In the genomic region with DNA sequence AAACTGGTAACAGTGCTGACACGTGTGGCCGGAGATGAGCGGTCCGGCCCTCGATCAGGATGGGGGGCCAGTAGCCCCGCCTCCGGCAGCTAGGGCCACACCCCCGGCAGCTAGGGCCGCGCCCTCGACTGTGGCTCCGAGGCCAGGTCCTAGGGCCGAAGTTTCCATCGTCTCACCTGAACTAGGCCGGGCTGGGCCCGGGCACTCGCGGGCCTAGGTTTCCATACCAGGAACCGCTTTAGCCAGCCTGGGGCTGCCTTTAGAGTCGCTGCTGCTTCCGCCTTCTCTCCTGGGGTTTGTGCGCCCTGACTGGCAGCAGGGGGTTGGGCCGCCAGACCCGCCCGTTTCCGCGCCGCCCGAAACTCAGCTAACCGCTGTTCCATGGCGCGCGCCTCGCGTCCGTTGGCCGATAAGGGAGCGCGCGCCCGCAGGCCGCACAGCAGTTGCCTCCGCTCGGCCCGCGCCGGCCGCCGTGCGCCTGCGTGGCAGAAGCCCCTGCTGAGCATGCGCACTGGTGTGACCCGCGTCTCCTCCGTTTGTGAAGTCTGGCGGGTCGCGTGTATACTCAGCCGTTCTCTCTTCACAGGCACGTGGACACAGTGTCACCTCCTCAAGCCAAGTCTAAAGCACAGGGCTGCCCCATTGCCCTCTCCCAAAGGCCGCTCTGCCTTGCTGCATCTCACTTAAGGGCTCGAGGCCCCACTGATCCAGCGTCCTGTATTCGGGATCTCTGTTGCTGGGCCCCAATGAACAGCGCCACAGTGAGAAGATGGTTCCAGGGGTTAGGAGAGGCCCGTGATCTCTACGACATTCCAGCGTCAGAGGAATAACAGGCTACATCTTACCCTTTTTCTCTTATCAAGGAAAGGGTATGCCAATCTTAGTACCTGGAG, we compare ENCODE assay signal across 1 cellular context.
A peak's percentile ranks its signal among the peaks of the same experiment; 100 is the strongest.
TF ChIP-seq lines count a peak whose summit lies in the region.

A gene with protein sequence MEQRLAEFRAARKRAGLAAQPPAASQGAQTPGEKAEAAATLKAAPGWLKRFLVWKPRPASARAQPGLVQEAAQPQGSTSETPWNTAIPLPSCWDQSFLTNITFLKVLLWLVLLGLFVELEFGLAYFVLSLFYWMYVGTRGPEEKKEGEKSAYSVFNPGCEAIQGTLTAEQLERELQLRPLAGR (minus strand): TSS at position 480 of the 893 bp plus-strand sequence. CDS start 97 bp downstream, at position 383.

TF ChIP-seq in HEK293, 187 proteins besides CTCF, POLR2A, EP300 and RAD21 (continued from another document and continues in another):
- TF ChIP-seq, protein P1, sequence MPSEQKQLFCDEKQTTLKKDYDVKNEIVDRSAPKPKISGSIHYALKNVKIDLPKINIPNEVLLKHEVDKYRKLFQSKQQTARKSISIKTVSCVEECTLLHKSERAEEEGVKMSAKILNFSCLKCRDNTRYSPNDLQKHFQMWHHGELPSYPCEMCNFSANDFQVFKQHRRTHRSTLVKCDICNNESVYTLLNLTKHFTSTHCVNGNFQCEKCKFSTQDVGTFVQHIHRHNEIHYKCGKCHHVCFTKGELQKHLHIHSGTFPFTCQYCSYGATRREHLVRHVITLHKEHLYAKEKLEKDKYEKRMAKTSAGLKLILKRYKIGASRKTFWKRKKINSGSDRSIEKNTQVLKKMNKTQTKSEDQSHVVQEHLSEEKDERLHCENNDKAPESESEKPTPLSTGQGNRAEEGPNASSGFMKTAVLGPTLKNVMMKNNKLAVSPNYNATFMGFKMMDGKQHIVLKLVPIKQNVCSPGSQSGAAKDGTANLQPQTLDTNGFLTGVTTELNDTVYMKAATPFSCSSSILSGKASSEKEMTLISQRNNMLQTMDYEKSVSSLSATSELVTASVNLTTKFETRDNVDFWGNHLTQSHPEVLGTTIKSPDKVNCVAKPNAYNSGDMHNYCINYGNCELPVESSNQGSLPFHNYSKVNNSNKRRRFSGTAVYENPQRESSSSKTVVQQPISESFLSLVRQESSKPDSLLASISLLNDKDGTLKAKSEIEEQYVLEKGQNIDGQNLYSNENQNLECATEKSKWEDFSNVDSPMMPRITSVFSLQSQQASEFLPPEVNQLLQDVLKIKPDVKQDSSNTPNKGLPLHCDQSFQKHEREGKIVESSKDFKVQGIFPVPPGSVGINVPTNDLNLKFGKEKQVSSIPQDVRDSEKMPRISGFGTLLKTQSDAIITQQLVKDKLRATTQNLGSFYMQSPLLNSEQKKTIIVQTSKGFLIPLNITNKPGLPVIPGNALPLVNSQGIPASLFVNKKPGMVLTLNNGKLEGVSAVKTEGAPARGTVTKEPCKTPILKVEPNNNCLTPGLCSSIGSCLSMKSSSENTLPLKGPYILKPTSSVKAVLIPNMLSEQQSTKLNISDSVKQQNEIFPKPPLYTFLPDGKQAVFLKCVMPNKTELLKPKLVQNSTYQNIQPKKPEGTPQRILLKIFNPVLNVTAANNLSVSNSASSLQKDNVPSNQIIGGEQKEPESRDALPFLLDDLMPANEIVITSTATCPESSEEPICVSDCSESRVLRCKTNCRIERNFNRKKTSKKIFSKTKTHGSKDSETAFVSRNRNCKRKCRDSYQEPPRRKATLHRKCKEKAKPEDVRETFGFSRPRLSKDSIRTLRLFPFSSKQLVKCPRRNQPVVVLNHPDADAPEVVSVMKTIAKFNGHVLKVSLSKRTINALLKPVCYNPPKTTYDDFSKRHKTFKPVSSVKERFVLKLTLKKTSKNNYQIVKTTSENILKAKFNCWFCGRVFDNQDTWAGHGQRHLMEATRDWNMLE (tag by site-specific recombination; conservative IDR thresholded peaks at IDR 0.05; ENCODE audit: low read depth) = peak; percentile 16
- TF ChIP-seq ZSCAN16 (tag by site-specific recombination; IDR thresholded peaks at IDR 0.05) (0 out of 2 replicates have a peak, but pooled peaks have one; percentile 40), ZIC2 (tag by site-specific recombination; IDR thresholded peaks at IDR 0.05) (peak; percentile 88), ZNF366 (tag by site-specific recombination; conservative IDR thresholded peaks at IDR 0.05) (no peak), ZNF664 (tag by site-specific recombination; IDR thresholded peaks at IDR 0.05) (no peak), ZNF174 (tag by site-specific recombination; IDR thresholded peaks at IDR 0.05) (no peak), ZNF223 (tag by site-specific recombination; IDR thresholded peaks at IDR 0.05) (no peak), TRIM28 (IDR thresholded peaks at IDR 0.05; ENCODE audit: borderline replicate concordance, low read length) (no peak), ZNF529 (tag by site-specific recombination; IDR thresholded peaks at IDR 0.05; ENCODE audit: insufficient replicate concordance) (no peak), ZNF596 (tag by site-specific recombination; IDR thresholded peaks at IDR 0.05) (no peak), ZNF274 (IDR thresholded peaks at IDR 0.05; ENCODE audit: low read length) (no peak), ZNF274 (tag by site-specific recombination; IDR thresholded peaks at IDR 0.05; ENCODE audit: borderline replicate concordance) (no peak), ZNF768 (tag by site-specific recombination; IDR thresholded peaks at IDR 0.05) (peak; percentile 40; the same call in 1 of the 2 replicates), ZNF621 (tag by site-specific recombination; IDR thresholded peaks at IDR 0.05) (no peak), EGR2 (tag by site-specific recombination; IDR thresholded peaks at IDR 0.05; ENCODE audit: low read depth) (no peak), ZNF837 (tag by site-specific recombination; IDR thresholded peaks at IDR 0.05) (no peak), ZNF561 (tag by site-specific recombination; IDR thresholded peaks at IDR 0.05; ENCODE audit: borderline replicate concordance) (peak; percentile 96), ZBTB7A (tag by site-specific recombination; IDR thresholded peaks at IDR 0.05; ENCODE audit: low read depth) (no peak), BCL11A (tag by site-specific recombination; IDR thresholded peaks at IDR 0.05; ENCODE audit: low read depth) (peak; percentile 68), ZNF214 (tag by site-specific recombination; IDR thresholded peaks at IDR 0.05; ENCODE audit: borderline replicate concordance) (no peak), ZNF114 (tag by site-specific recombination; IDR thresholded peaks at IDR 0.05) (no peak), KLF7 (tag by site-specific recombination; IDR thresholded peaks at IDR 0.05; ENCODE audit: borderline replicate concordance) (peak; percentile 93), ZNF707 (tag by site-specific recombination; IDR thresholded peaks at IDR 0.05) (no peak), BCL11B (tag by site-specific recombination; IDR thresholded peaks at IDR 0.05; ENCODE audit: low read depth) (0 out of 2 replicates have a peak, but pooled peaks have one; percentile 41), ZNF658 (tag by site-specific recombination; IDR thresholded peaks at IDR 0.05) (no peak), ZFP3 (tag by site-specific recombination; IDR thresholded peaks at IDR 0.05; ENCODE audit: low read depth) (no peak), ZNF791 (tag by site-specific recombination; IDR thresholded peaks at IDR 0.05) (no peak), SALL2 (tag by site-specific recombination; IDR thresholded peaks at IDR 0.05; ENCODE audit: borderline replicate concordance) (no peak), ZNF311 (tag by site-specific recombination; IDR thresholded peaks at IDR 0.05; ENCODE audit: borderline replicate concordance) (no peak), ZNF501 (tag by site-specific recombination; IDR thresholded peaks at IDR 0.05) (peak; percentile 98), SP7 (tag by site-specific recombination; IDR thresholded peaks at IDR 0.05) (peak; percentile 89), PRDM1 (tag by site-specific recombination; IDR thresholded peaks at IDR 0.05) (no peak), ZNF10 (tag by site-specific recombination; IDR thresholded peaks at IDR 0.05) (peak; percentile 65; the same call in 1 of the 2 replicates), TCF7L2 (IDR thresholded peaks at IDR 0.05; ENCODE audit: borderline replicate concordance, low read depth, low read length) (no peak)
- TF ChIP-seq, protein P2, sequence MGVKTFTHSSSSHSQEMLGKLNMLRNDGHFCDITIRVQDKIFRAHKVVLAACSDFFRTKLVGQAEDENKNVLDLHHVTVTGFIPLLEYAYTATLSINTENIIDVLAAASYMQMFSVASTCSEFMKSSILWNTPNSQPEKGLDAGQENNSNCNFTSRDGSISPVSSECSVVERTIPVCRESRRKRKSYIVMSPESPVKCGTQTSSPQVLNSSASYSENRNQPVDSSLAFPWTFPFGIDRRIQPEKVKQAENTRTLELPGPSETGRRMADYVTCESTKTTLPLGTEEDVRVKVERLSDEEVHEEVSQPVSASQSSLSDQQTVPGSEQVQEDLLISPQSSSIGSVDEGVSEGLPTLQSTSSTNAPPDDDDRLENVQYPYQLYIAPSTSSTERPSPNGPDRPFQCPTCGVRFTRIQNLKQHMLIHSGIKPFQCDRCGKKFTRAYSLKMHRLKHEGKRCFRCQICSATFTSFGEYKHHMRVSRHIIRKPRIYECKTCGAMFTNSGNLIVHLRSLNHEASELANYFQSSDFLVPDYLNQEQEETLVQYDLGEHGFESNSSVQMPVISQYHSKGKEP (tag by site-specific recombination; IDR thresholded peaks at IDR 0.05) = 0 out of 2 replicates have a peak, but pooled peaks have one; percentile 48
- TF ChIP-seq, protein P3, sequence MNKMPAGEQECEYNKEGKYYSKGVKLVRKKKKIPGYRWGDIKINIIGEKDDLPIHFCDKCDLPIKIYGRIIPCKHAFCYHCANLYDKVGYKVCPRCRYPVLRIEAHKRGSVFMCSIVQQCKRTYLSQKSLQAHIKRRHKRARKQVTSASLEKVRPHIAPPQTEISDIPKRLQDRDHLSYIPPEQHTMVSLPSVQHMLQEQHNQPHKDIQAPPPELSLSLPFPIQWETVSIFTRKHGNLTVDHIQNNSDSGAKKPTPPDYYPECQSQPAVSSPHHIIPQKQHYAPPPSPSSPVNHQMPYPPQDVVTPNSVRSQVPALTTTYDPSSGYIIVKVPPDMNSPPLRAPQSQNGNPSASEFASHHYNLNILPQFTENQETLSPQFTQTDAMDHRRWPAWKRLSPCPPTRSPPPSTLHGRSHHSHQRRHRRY (tag by site-specific recombination; IDR thresholded peaks at IDR 0.05) = no peak
- TF ChIP-seq, protein P4, sequence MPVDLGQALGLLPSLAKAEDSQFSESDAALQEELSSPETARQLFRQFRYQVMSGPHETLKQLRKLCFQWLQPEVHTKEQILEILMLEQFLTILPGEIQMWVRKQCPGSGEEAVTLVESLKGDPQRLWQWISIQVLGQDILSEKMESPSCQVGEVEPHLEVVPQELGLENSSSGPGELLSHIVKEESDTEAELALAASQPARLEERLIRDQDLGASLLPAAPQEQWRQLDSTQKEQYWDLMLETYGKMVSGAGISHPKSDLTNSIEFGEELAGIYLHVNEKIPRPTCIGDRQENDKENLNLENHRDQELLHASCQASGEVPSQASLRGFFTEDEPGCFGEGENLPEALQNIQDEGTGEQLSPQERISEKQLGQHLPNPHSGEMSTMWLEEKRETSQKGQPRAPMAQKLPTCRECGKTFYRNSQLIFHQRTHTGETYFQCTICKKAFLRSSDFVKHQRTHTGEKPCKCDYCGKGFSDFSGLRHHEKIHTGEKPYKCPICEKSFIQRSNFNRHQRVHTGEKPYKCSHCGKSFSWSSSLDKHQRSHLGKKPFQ (tag by site-specific recombination; IDR thresholded peaks at IDR 0.05) = peak; percentile 5; the same call in 1 of the 2 replicates
- TF ChIP-seq, protein P5, sequence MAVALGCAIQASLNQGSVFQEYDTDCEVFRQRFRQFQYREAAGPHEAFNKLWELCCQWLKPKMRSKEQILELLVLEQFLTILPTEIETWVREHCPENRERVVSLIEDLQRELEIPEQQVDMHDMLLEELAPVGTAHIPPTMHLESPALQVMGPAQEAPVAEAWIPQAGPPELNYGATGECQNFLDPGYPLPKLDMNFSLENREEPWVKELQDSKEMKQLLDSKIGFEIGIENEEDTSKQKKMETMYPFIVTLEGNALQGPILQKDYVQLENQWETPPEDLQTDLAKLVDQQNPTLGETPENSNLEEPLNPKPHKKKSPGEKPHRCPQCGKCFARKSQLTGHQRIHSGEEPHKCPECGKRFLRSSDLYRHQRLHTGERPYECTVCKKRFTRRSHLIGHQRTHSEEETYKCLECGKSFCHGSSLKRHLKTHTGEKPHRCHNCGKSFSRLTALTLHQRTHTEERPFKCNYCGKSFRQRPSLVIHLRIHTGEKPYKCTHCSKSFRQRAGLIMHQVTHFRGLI (tag by site-specific recombination; IDR thresholded peaks at IDR 0.05) = peak; percentile 74
- TF ChIP-seq, protein P6, sequence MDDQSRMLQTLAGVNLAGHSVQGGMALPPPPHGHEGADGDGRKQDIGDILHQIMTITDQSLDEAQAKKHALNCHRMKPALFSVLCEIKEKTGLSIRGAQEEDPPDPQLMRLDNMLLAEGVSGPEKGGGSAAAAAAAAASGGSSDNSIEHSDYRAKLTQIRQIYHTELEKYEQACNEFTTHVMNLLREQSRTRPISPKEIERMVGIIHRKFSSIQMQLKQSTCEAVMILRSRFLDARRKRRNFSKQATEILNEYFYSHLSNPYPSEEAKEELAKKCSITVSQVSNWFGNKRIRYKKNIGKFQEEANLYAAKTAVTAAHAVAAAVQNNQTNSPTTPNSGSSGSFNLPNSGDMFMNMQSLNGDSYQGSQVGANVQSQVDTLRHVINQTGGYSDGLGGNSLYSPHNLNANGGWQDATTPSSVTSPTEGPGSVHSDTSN (CRISPR knock-in tag; IDR thresholded peaks at IDR 0.05) = peak; percentile 78; the same call in 1 of the 2 replicates
- TF ChIP-seq, protein P7, sequence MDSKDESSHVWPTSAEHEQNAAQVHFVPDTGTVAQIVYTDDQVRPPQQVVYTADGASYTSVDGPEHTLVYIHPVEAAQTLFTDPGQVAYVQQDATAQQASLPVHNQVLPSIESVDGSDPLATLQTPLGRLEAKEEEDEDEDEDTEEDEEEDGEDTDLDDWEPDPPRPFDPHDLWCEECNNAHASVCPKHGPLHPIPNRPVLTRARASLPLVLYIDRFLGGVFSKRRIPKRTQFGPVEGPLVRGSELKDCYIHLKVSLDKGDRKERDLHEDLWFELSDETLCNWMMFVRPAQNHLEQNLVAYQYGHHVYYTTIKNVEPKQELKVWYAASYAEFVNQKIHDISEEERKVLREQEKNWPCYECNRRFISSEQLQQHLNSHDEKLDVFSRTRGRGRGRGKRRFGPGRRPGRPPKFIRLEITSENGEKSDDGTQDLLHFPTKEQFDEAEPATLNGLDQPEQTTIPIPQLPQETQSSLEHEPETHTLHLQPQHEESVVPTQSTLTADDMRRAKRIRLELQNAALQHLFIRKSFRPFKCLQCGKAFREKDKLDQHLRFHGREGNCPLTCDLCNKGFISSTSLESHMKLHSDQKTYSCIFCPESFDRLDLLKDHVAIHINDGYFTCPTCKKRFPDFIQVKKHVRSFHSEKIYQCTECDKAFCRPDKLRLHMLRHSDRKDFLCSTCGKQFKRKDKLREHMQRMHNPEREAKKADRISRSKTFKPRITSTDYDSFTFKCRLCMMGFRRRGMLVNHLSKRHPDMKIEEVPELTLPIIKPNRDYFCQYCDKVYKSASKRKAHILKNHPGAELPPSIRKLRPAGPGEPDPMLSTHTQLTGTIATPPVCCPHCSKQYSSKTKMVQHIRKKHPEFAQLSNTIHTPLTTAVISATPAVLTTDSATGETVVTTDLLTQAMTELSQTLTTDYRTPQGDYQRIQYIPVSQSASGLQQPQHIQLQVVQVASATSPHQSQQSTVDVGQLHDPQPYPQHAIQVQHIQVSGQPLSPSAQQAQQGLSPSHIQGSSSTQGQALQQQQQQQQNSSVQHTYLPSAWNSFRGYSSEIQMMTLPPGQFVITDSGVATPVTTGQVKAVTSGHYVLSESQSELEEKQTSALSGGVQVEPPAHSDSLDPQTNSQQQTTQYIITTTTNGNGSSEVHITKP (tag by site-specific recombination; IDR thresholded peaks at IDR 0.05) = peak; percentile 70
- TF ChIP-seq, protein P8, sequence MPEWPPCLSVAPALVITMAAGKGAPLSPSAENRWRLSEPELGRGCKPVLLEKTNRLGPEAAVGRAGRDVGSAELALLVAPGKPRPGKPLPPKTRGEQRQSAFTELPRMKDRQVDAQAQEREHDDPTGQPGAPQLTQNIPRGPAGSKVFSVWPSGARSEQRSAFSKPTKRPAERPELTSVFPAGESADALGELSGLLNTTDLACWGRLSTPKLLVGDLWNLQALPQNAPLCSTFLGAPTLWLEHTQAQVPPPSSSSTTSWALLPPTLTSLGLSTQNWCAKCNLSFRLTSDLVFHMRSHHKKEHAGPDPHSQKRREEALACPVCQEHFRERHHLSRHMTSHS (tag by site-specific recombination; IDR thresholded peaks at IDR 0.05) = 0 out of 2 replicates have a peak, but pooled peaks have one; percentile 40
